In the genomic region with DNA sequence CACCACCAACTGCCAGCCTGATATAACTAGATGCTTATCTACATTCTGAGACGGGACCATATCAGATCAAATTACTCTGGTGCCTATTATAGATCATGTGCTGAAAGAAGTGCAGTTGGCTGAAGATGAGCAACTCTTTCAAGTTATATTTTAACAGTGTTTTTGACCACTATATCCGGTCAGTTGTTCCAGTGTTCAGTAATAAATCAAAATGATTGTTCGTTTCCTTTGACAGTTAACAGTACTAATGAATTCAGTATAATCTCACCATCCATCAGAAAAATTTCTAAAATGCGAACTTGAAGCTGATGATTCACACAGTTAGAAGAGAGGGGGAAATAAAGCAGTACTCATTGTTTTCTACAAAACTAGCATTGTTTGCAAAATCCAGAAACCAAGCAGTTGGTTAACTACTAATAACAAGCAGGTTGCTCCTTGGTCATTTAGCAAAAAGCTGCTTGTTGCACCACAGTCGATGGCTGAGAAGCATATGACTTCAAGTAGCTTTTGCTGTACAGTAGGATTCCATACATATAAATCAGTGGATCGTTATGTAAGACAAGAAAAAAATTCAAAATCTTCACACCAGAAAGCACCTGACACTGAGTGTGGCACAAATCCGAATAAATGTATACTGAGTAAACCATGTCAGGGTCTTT, we compare ENCODE assay signal across 11 cellular contexts. TPM values are rescaled to one million over a fixed set of nuclear protein-coding genes. Genes with fewer than 3 reads are reported as not detected.
DNase-seq lines count a peak whose midpoint lies in the region; ATAC-seq, FAIRE-seq and TF ChIP-seq lines count a peak whose summit lies in the region.
"Had no signal": no experiment of that assay in that cellular context is flagged by ENCODE, and none has a peak within 500 bp of the region (broad histone marks: within the 10 kb centered on the region; RNA-seq: fewer than 3 reads in every experiment).

No MANE protein-coding gene starts in this region.

- CTCF ChIA-PET in HepG2 (lab: Yijun Ruan, JAX; ENCODE audit: low intra/inter-chr PET ratio, low total read pairs) = no interaction called here
- CTCF ChIA-PET in activated CD4-positive, alpha-beta memory T cell treated with anti-CD3 and anti-CD28 coated beads, Interleukin-2, amount 10 ng/mL, durations not matched to agents 7 days and 5 days (lab: Charles Lee) = interaction anchor here (0.6 to 4.9 kb wide), 12 partner anchors 10 to 154 kb away, joined by 3 to 50 read pairs (median 4); a partner anchor contains a TSS

- TF ChIP-seq POLR2A in HepG2 (IDR thresholded peaks at IDR 0.05; ENCODE audit: insufficient read depth in 1 of 2, low read depth in 2 of 2, low read length in 2 of 2) = no peak
- no peak for TF ChIP-seq POLR2A in right lobe of liver (IDR thresholded peaks at IDR 0.05)
- TF ChIP-seq POLR2A in transverse colon (IDR thresholded peaks at IDR 0.05) = no peak

- H3K9ac ChIP-seq in HepG2 (ENCODE audit: insufficient read depth, low read depth, low read length) (no peak overlapping the region), iPS-15b (ENCODE audit: low read depth, low read length) (peak overlapping the region; percentile 3)

- TF ChIP-seq CTCF in HepG2 (CRISPR knock-in tag; IDR thresholded peaks at IDR 0.05) = no peak
- TF ChIP-seq CTCF in right lobe of liver (IDR thresholded peaks at IDR 0.05) = no peak
- TF ChIP-seq CTCF in transverse colon (IDR thresholded peaks at IDR 0.05) = no peak

- H3K27ac ChIP-seq in HepG2 (ENCODE audit: extremely low read length, insufficient read depth, low read length) (no peak overlapping the region), right lobe of liver (no peak overlapping the region), transverse colon (peak overlapping the region; percentile 97 to 100 (median 99))
- H3K27ac ChIP-seq: C4-2B had no signal

- no peak for TF ChIP-seq RAD21 in HepG2 (CRISPR knock-in tag; IDR thresholded peaks at IDR 0.05)

- H3K36me3 Mint-ChIP-seq in activated CD4-positive, alpha-beta memory T cell treated with anti-CD3 and anti-CD28 coated beads, Interleukin-2, amount 10 ng/mL, durations not matched to agents 7 days and 5 days (ENCODE audit: low read depth) = peaks cover 40% of the 10 kb centered on the region

- no peaks in the 10 kb centered on the region for H3K9me3 Mint-ChIP-seq in activated CD4-positive, alpha-beta memory T cell treated with anti-CD3 and anti-CD28 coated beads, Interleukin-2, amount 10 ng/mL, durations not matched to agents 7 days and 5 days

- no peaks in the 10 kb centered on the region for H3K79me2 ChIP-seq in HepG2 (ENCODE audit: insufficient read depth, low read length)

- no peak overlapping the region for H3K4me2 ChIP-seq in HepG2 (ENCODE audit: low read depth, low read length)

- H3K27ac Mint-ChIP-seq in activated CD4-positive, alpha-beta memory T cell treated with anti-CD3 and anti-CD28 coated beads, Interleukin-2, amount 10 ng/mL, durations not matched to agents 7 days and 5 days = peak overlapping the region; percentile 63

- H3K36me3 ChIP-seq in HepG2 (replicated peaks in 1 of 2; ENCODE audit: control insufficient read depth in 1 of 2, insufficient read depth in 2 of 2, low read length in 2 of 2) (no peaks in the 10 kb centered on the region), right lobe of liver (no peaks in the 10 kb centered on the region), iPS-15b (ENCODE audit: control insufficient read depth, insufficient read depth, low read length) (no peaks in the 10 kb centered on the region), transverse colon (no peaks in the 10 kb centered on the region)

- peak overlapping the region; percentile 78 for H3K4me3 Mint-ChIP-seq in activated CD4-positive, alpha-beta memory T cell treated with anti-CD3 and anti-CD28 coated beads, Interleukin-2, amount 10 ng/mL, durations not matched to agents 7 days and 5 days

- H3K4me1 Mint-ChIP-seq in activated CD4-positive, alpha-beta memory T cell treated with anti-CD3 and anti-CD28 coated beads, Interleukin-2, amount 10 ng/mL, durations not matched to agents 7 days and 5 days = peaks cover 57% of the 10 kb centered on the region

- H3K27me3 ChIP-seq in HepG2 (ENCODE audit: control insufficient read depth in 1 of 2, insufficient read depth in 2 of 2, low read length in 2 of 2) (no peaks in the 10 kb centered on the region), right lobe of liver (no peaks in the 10 kb centered on the region), iPS-15b (ENCODE audit: control insufficient read depth, insufficient read depth, low read length) (peaks cover 3% of the 10 kb centered on the region), transverse colon (no peaks in the 10 kb centered on the region)

- H3K9me3 ChIP-seq in HepG2 (ENCODE audit: low read length) (no peaks in the 10 kb centered on the region), right lobe of liver (no peaks in the 10 kb centered on the region), iPS-15b (ENCODE audit: control insufficient read depth, insufficient read depth, low read length) (no peaks in the 10 kb centered on the region), transverse colon (no peaks in the 10 kb centered on the region)

- H3K27me3 Mint-ChIP-seq in activated CD4-positive, alpha-beta memory T cell treated with anti-CD3 and anti-CD28 coated beads, Interleukin-2, amount 10 ng/mL, durations not matched to agents 7 days and 5 days = no peaks in the 10 kb centered on the region

- WGBS in HepG2 (ENCODE audit: low lambda C conversion rate) = 51% methylated on average over 7 of the region's 7 CpGs
- 70% methylated on average over 7 of the region's 7 CpGs for WGBS in right lobe of liver (ENCODE audit: insufficient coverage, low coverage, low lambda C conversion rate, missing lambda C conversion rate)
- WGBS in transverse colon (ENCODE audit: low coverage in 1 of 2), 2 donors = 70 to 71% methylated on average over 6 to 7 of the region's 7 CpGs

- POLR2A ChIA-PET in HepG2 (lab: Yijun Ruan, JAX) = interaction anchor here (0.6 kb wide), 1 partner anchor 976 kb away, joined by 3 read pairs; no protein-coding TSS in a partner anchor
- POLR2A ChIA-PET in activated CD4-positive, alpha-beta memory T cell treated with anti-CD3 and anti-CD28 coated beads, Interleukin-2, amount 10 ng/mL, durations not matched to agents 7 days and 5 days (lab: Charles Lee) = interaction anchor here (1.2 to 15.3 kb wide), 12 partner anchors 9 to 186 kb away, joined by 3 to 488 read pairs (median 10); a partner anchor contains a TSS

- in situ Hi-C loops in HepG2 (cut with HindIII; ENCODE audit: extremely low pct_ligation_motif_present, low pct_unique_long_range_greater_than_20kb) (no loop called here), transverse colon (cut with MboI; ENCODE audit: low pct_ligation_motif_present in 1 of 4, low pct_unique_long_range_greater_than_20kb in 1 of 4, low sequenced_read_pairs in 3 of 4) (loop anchor here in 2 of 4 donors (10.0 to 25.0 kb wide), 2 partner anchors 146 to 153 kb away; no protein-coding TSS in a partner anchor)

- ATAC-seq in HepG2 (no peak), right lobe of liver (no peak), HG02759 (IDR thresholded peaks at IDR 0.05; ENCODE audit: unreplicated experiment) (no peak)

- TF ChIP-seq EP300 in HepG2 (IDR thresholded peaks at IDR 0.05; ENCODE audit: low read depth in 2 of 2, low read length in 2 of 2) = no peak
- TF ChIP-seq EP300 in HepG2 (CRISPR knock-in tag; IDR thresholded peaks at IDR 0.05; ENCODE audit: borderline replicate concordance) = no peak
- no peak for TF ChIP-seq EP300 in transverse colon (IDR thresholded peaks at IDR 0.05; ENCODE audit: low read depth)

- H3K4me3 ChIP-seq in HepG2 (replicated peaks in 1 of 3; ENCODE audit: insufficient read depth in 1 of 3, low read depth in 2 of 3, low read length in 3 of 3) (no peak overlapping the region), right lobe of liver (no peak overlapping the region), iPS-15b (ENCODE audit: low read depth, low read length) (no peak overlapping the region), transverse colon (no peak overlapping the region)

- no peak overlapping the region for H2AFZ ChIP-seq in HepG2 (ENCODE audit: low read length)

- H4K20me1 ChIP-seq in HepG2 (ENCODE audit: insufficient read depth, low read length) = no peaks in the 10 kb centered on the region

- intact Hi-C loops in HepG2 (cut with micrococcal nuclease; ENCODE audit: unreplicated experiment) (no loop called here), right lobe of liver (cut with DNase I) (no loop called here), transverse colon (cut with DNase I; ENCODE audit: low total_unique reads) (no loop called here)

- FAIRE-seq in HepG2 (lab: Jason Lieb, UNC) = no peak

- DNase-seq in HepG2 (ENCODE audit: low spot score) (no peak), right lobe of liver (no peak), transverse colon (no peak), NCI-H1105 treated with DMSO at 0.1 percent for 48 hours (lab: John Stamatoyannopoulos, UW) (no peak)
- no peak for DNase-seq in activated CD4-positive, alpha-beta memory T cell treated with anti-CD3 and anti-CD28 coated beads, Interleukin-2, amount 10 ng/mL, durations not matched to agents 7 days and 5 days
- no peak for DNase-seq in central memory CD4-positive, alpha-beta T cell
- DNase-seq: NCI-H1048, SIG-M5 had no signal

- TSS peak; percentile 43 for BruUV-seq in HepG2 (replicated peaks; lab: Mats Ljungman, UMichigan)

- H3K4me1 ChIP-seq in HepG2 (ENCODE audit: insufficient read depth, low read length) (peaks cover 33% of the 10 kb centered on the region), right lobe of liver (peaks cover 0 to 13% (median 4%) of the 10 kb centered on the region in 4 donors), iPS-15b (ENCODE audit: control insufficient read depth, insufficient read depth, low read length) (no peaks in the 10 kb centered on the region), transverse colon (peaks cover 0 to 44% (median 29%) of the 10 kb centered on the region in 4 donors)

RNA-seq across cellular contexts. Expression of a gene that starts 2.3 kb away (rescaled TPM):
- total RNA-seq in HepG2 (2016; rRNA removed; fragmentation: Illumina TruSeq; extraction: Trizol) (0.58 and 0.65 TPM in 2 replicates), right lobe of liver (1 to 10 TPM in 5 of 6 experiments, under 1 TPM in 1; 0.31 to 3.5 (median 1.7) TPM), transverse colon (10 to 100 TPM in 3 of 4 donors, 1 to 10 TPM in 1; 7.5 to 32.8 (median 28.0) TPM)
- total RNA-seq in HepG2 (2016; cell fraction: cytosol; rRNA removed; fragmentation: Illumina TruSeq; extraction: Trizol; ENCODE audit: low read depth) = 0.10 and 0.44 TPM in 2 replicates
- total RNA-seq in HepG2 (2016; cell fraction: insoluble cytoplasmic fraction; rRNA removed; fragmentation: Illumina TruSeq; extraction: Trizol) = 0.59 and 0.67 TPM in 2 replicates
- 0.21 and 0.25 TPM in 2 replicates for total RNA-seq in HepG2 (2016; cell fraction: membrane; rRNA removed; fragmentation: Illumina TruSeq; extraction: Trizol)
- total RNA-seq in HepG2 (2016; cell fraction: nucleus; rRNA removed; fragmentation: Illumina TruSeq; extraction: Trizol) = 0.81 and 0.84 TPM in 2 replicates
- polyA plus RNA-seq in HepG2 (2011; rRNA removed) = 0.40 and 0.50 TPM in 2 replicates
- polyA plus RNA-seq in HepG2 (2011; cell fraction: cytosol; rRNA removed) = 0.27 and 0.42 TPM in 2 replicates
- 0.43 and 0.88 TPM in 2 replicates for polyA plus RNA-seq in HepG2 (2011; cell fraction: nucleus; rRNA removed)
- 1.2 and 1.7 TPM in 2 replicates for polyA plus RNA-seq in HepG2 (2012)
- under 0.01 and 0.05 TPM in 2 replicates for polyA plus RNA-seq in HepG2 (2016; cell fraction: cytosol; fragmentation: Illumina TruSeq; extraction: Trizol; ENCODE audit: low read depth)
- 0.30 and 0.43 TPM in 2 replicates for polyA plus RNA-seq in HepG2 (2016; cell fraction: insoluble cytoplasmic fraction; fragmentation: Illumina TruSeq; extraction: Trizol; ENCODE audit: low read depth)
- 0.03 and 0.06 TPM in 2 replicates for polyA plus RNA-seq in HepG2 (2016; cell fraction: membrane; fragmentation: Illumina TruSeq; extraction: Trizol; ENCODE audit: low read depth)
- polyA plus RNA-seq in HepG2 (2016; cell fraction: nucleus; fragmentation: Illumina TruSeq; extraction: Trizol; ENCODE audit: insufficient read depth, low read depth) = 0.30 and 0.45 TPM in 2 replicates
- polyA minus RNA-seq in HepG2 (2011; rRNA and poly(A)+ RNA removed; ENCODE audit: low replicate concordance) = 0.44 and 8.9 TPM in 2 replicates
- 0.44 and 1.2 TPM in 2 replicates for polyA minus RNA-seq in HepG2 (2011; cell fraction: cytosol; rRNA and poly(A)+ RNA removed)
- polyA minus RNA-seq in HepG2 (2011; cell fraction: nucleus; rRNA and poly(A)+ RNA removed) = 3.4 and 3.7 TPM in 2 replicates
- total RNA-seq in activated CD4-positive, alpha-beta memory T cell treated with anti-CD3 and anti-CD28 coated beads, Interleukin-2, amount 10 ng/mL, durations not matched to agents 7 days and 5 days = 10 to 100 TPM; 44.5 to 49.9 TPM

RNA-seq across cellular contexts. Expression of a gene that starts 55.7 kb away (rescaled TPM):
- total RNA-seq in HepG2 (2016; rRNA removed; fragmentation: Illumina TruSeq; extraction: Trizol) = 16.6 and 36.3 TPM in 2 replicates
- total RNA-seq in HepG2 (2016; cell fraction: cytosol; rRNA removed; fragmentation: Illumina TruSeq; extraction: Trizol; ENCODE audit: low read depth) = 7.4 and 10.5 TPM in 2 replicates
- 19.2 and 33.7 TPM in 2 replicates for total RNA-seq in HepG2 (2016; cell fraction: insoluble cytoplasmic fraction; rRNA removed; fragmentation: Illumina TruSeq; extraction: Trizol)
- total RNA-seq in HepG2 (2016; cell fraction: membrane; rRNA removed; fragmentation: Illumina TruSeq; extraction: Trizol) = 13.9 and 17.2 TPM in 2 replicates
- total RNA-seq in HepG2 (2016; cell fraction: nucleus; rRNA removed; fragmentation: Illumina TruSeq; extraction: Trizol) = 41.0 and 53.4 TPM in 2 replicates
- 14.8 and 18.8 TPM in 2 replicates for polyA plus RNA-seq in HepG2 (2011; rRNA removed)
- polyA plus RNA-seq in HepG2 (2011; cell fraction: cytosol; rRNA removed) = 10.0 and 10.9 TPM in 2 replicates
- 69.0 and 79.9 TPM in 2 replicates for polyA plus RNA-seq in HepG2 (2011; cell fraction: nucleus; rRNA removed)
- polyA plus RNA-seq in HepG2 (2012) = 14.0 and 15.8 TPM in 2 replicates
- polyA plus RNA-seq in HepG2 (2016; cell fraction: cytosol; fragmentation: Illumina TruSeq; extraction: Trizol; ENCODE audit: low read depth) = 7.4 and 8.4 TPM in 2 replicates
- 12.6 and 15.7 TPM in 2 replicates for polyA plus RNA-seq in HepG2 (2016; cell fraction: insoluble cytoplasmic fraction; fragmentation: Illumina TruSeq; extraction: Trizol; ENCODE audit: low read depth)
- polyA plus RNA-seq in HepG2 (2016; cell fraction: membrane; fragmentation: Illumina TruSeq; extraction: Trizol; ENCODE audit: low read depth) = 11.4 and 11.6 TPM in 2 replicates
- 45.5 and 47.0 TPM in 2 replicates for polyA plus RNA-seq in HepG2 (2016; cell fraction: nucleus; fragmentation: Illumina TruSeq; extraction: Trizol; ENCODE audit: insufficient read depth, low read depth)
- polyA minus RNA-seq in HepG2 (2011; rRNA and poly(A)+ RNA removed; ENCODE audit: low replicate concordance) = 6.1 and 32.7 TPM in 2 replicates
- polyA minus RNA-seq in HepG2 (2011; cell fraction: cytosol; rRNA and poly(A)+ RNA removed) = 9.4 and 9.6 TPM in 2 replicates
- 44.3 and 59.9 TPM in 2 replicates for polyA minus RNA-seq in HepG2 (2011; cell fraction: nucleus; rRNA and poly(A)+ RNA removed)
- total RNA-seq in right lobe of liver = 10 to 100 TPM; 26.7 to 55.6 (median 39.8) TPM
- 100 to 1,000 TPM; 112 to 115 TPM for total RNA-seq in activated CD4-positive, alpha-beta memory T cell treated with anti-CD3 and anti-CD28 coated beads, Interleukin-2, amount 10 ng/mL, durations not matched to agents 7 days and 5 days
- 100 to 1,000 TPM in 2 of 4 donors, 10 to 100 TPM in 2; 62.1 to 229 (median 102) TPM for total RNA-seq in transverse colon

Comparison
In these comparisons a context has a peak if more than half of its experiments do, and no peak if none do; other contexts are left out.
1. H3K27ac ChIP-seq: peak in transverse colon (4 of 4); none in HepG2 (single experiment) and right lobe of liver (0 of 3).